14 cellular contexts compared by ENCODE assay signal in genomic region chr3:72625616-72626337, GRCh38.
A peak's percentile ranks its signal among the peaks of the same experiment; 100 is the strongest.
DNase-seq lines count a peak whose midpoint lies in the region; ATAC-seq, FAIRE-seq and TF ChIP-seq lines count a peak whose summit lies in the region.
"Had no signal": no experiment of that assay in that cellular context is flagged by ENCODE, and none has a peak within 500 bp of the region (broad histone marks: within the 10 kb centered on the region; RNA-seq: fewer than 3 reads in every experiment).

No MANE protein-coding gene starts in this region.

- DNase-seq in GM04504 (ENCODE audit: low read depth): peak; percentile 24
- peak; percentile 29 for DNase-seq in LHCN-M2 (ENCODE audit: low read depth)
- no peak for DNase-seq in K562 (ENCODE audit: extremely low read depth in 1 of 4, low spot score in 3 of 4)
- peak; percentile 57 for DNase-seq in mesenchymal stem cell
- DNase-seq in right atrium auricular region (ENCODE audit: low spot score): no peak
- DNase-seq in suprapubic skin (ENCODE audit: low spot score in 2 of 2): no peak
- DNase-seq in pons (ENCODE audit: low spot score): no peak
- DNase-seq: activated T-cell treated with anti-CD3 and anti-CD28 coated beads, Interleukin-2, amount 50 U/mL, for 4 hours; NCI-H2107; nephron progenitor cell; SW 1271 had no signal

- no peak overlapping the region for H4K91ac ChIP-seq in mesenchymal stem cell (ENCODE audit: low read length)

- TF ChIP-seq CTCF in K562 (IDR thresholded peaks at IDR 0.05 in 2 of 3, conservative IDR thresholded peaks at IDR 0.05 in 1 of 3; ENCODE audit: insufficient read depth in 2 of 3, low read depth in 1 of 3, low read length in 3 of 3): no peak
- TF ChIP-seq CTCF in right atrium auricular region (IDR thresholded peaks at IDR 0.05): no peak
- TF ChIP-seq CTCF in suprapubic skin (IDR thresholded peaks at IDR 0.05): no peak

- TF ChIP-seq EP300 in K562 (IDR thresholded peaks at IDR 0.05; ENCODE audit: low read length): no peak
- no peak for TF ChIP-seq EP300 in suprapubic skin (IDR thresholded peaks at IDR 0.05)

- TF ChIP-seq RAD21 in K562 (CRISPR knock-in tag; conservative IDR thresholded peaks at IDR 0.05 in 1 of 2, IDR thresholded peaks at IDR 0.05 in 1 of 2): no peak

- no peak for ATAC-seq in K562
- no peak for ATAC-seq in GM18909 (IDR thresholded peaks at IDR 0.05; ENCODE audit: poor library complexity, unreplicated experiment)

- peak overlapping the region in 1 of 2 experiments; percentile 51 for H3K14ac ChIP-seq in mesenchymal stem cell (ENCODE audit: low read length in 2 of 2)

- POLR2A ChIA-PET in K562 (lab: Yijun Ruan, JAX): no interaction called here

- no peaks in the 10 kb centered on the region for H3K9me1 ChIP-seq in K562 (ENCODE audit: control insufficient read depth, insufficient read depth, low read length)

- H4K20me1 ChIP-seq in K562 (replicated peaks; ENCODE audit: control insufficient read depth, insufficient read depth, low read length): no peaks in the 10 kb centered on the region

- no peaks in the 10 kb centered on the region for H3K79me2 ChIP-seq in K562 (ENCODE audit: control insufficient read depth, insufficient read depth, low read length)

- H3K9me3 ChIP-seq in K562 (replicated peaks; ENCODE audit: control insufficient read depth, insufficient read depth, low read depth, low read length) (no peaks in the 10 kb centered on the region), mesenchymal stem cell (ENCODE audit: control insufficient read depth, low read length) (peaks cover under 1% of the 10 kb centered on the region), right atrium auricular region (no peaks in the 10 kb centered on the region), suprapubic skin (no peaks in the 10 kb centered on the region)

- WGBS in K562 (ENCODE audit: insufficient coverage, low coverage, missing lambda C conversion rate): 58% methylated on average over 14 of the region's 14 CpGs
- WGBS in mesenchymal stem cell: 82% methylated on average over 12 of the region's 14 CpGs
- WGBS in suprapubic skin: 81% methylated on average over 14 of the region's 14 CpGs

- CTCF ChIA-PET in K562 (lab: Yijun Ruan, JAX; ENCODE audit: low intra/inter-chr PET ratio): no interaction called here

- H3K4me1 ChIP-seq in K562 (replicated peaks in 1 of 2; ENCODE audit: control insufficient read depth in 2 of 2, insufficient read depth in 2 of 2, low read length in 2 of 2) (peaks cover 4 to 5% of the 10 kb centered on the region in 2 experiments; a peak in 4 of 5 replicates), mesenchymal stem cell (ENCODE audit: control insufficient read depth, insufficient read depth, low read depth, low read length) (no peaks in the 10 kb centered on the region), right atrium auricular region (no peaks in the 10 kb centered on the region), suprapubic skin (peaks cover 31% of the 10 kb centered on the region)

- H3K27ac ChIP-seq in K562 (ENCODE audit: extremely low read depth, low read depth, low read length) (no peak overlapping the region), mesenchymal stem cell (ENCODE audit: low read length, poor library complexity, severe bottlenecking) (no peak overlapping the region), right atrium auricular region (no peak overlapping the region), suprapubic skin (no peak overlapping the region)
- H3K27ac ChIP-seq: coronary artery had no signal

- no peak overlapping the region for H2BK15ac ChIP-seq in mesenchymal stem cell (ENCODE audit: low read depth, poor library complexity, severe bottlenecking)

- intact Hi-C loops in K562 (cut with micrococcal nuclease): no loop called here

- no peaks in the 10 kb centered on the region for H3K36me3 ChIP-seq in K562 (ENCODE audit: control insufficient read depth, insufficient read depth, low read length)
- no peaks in the 10 kb centered on the region for H3K36me3 ChIP-seq in mesenchymal stem cell (ENCODE audit: control insufficient read depth in 1 of 2, insufficient read depth in 2 of 2, low read depth in 1 of 2, low read length in 2 of 2)
- no peaks in the 10 kb centered on the region for H3K36me3 ChIP-seq in right atrium auricular region
- H3K36me3 ChIP-seq in suprapubic skin: no peaks in the 10 kb centered on the region

- H2AK5ac ChIP-seq in mesenchymal stem cell (ENCODE audit: low read length, severe bottlenecking): no peak overlapping the region

- no peak overlapping the region for H2BK12ac ChIP-seq in mesenchymal stem cell (ENCODE audit: low read length in 2 of 2)

- BruUV-seq in K562 (replicated peaks; lab: Mats Ljungman, UMichigan): no TSS peak

- H3K23ac ChIP-seq in mesenchymal stem cell (ENCODE audit: low read length in 2 of 2): no peak overlapping the region

- no peak overlapping the region for H3K18ac ChIP-seq in mesenchymal stem cell (ENCODE audit: low read depth in 1 of 2, low read length in 2 of 2)

- H2BK5ac ChIP-seq in mesenchymal stem cell (ENCODE audit: low read depth, low read length, poor library complexity, severe bottlenecking): no peak overlapping the region

- FAIRE-seq in K562 (lab: Jason Lieb, UNC): no peak
- FAIRE-seq: G401.6 had no signal

- in situ Hi-C loops in K562 (cut with MboI): no loop called here

- H3K4me3 ChIP-seq in K562: no peak overlapping the region
- no peak overlapping the region for H3K4me3 ChIP-seq in mesenchymal stem cell (ENCODE audit: insufficient read depth in 1 of 2, low read depth in 1 of 2, low read length in 2 of 2)
- H3K4me3 ChIP-seq in right atrium auricular region: no peak overlapping the region
- H3K4me3 ChIP-seq in suprapubic skin: no peak overlapping the region
- H3K4me3 ChIP-seq: coronary artery had no signal

- H2AFZ ChIP-seq in K562 (ENCODE audit: low read depth, low read length) (no peak overlapping the region), mesenchymal stem cell (ENCODE audit: low read depth, low read length) (no peak overlapping the region)

- TF ChIP-seq POLR2A in K562 (conservative IDR thresholded peaks at IDR 0.05) (no peak), suprapubic skin (IDR thresholded peaks at IDR 0.05) (no peak)

- no peaks in the 10 kb centered on the region for H3K79me1 ChIP-seq in mesenchymal stem cell (replicated peaks; ENCODE audit: low read length, poor library complexity, severe bottlenecking)

- no peak overlapping the region for H4K8ac ChIP-seq in mesenchymal stem cell (ENCODE audit: low read length)

- no peak overlapping the region for H3K4me2 ChIP-seq in K562 (ENCODE audit: insufficient read depth, low read length)
- H3K4me2 ChIP-seq in mesenchymal stem cell (ENCODE audit: low read length, poor library complexity, severe bottlenecking): no peak overlapping the region

- no peak overlapping the region for H3K4ac ChIP-seq in mesenchymal stem cell (ENCODE audit: low read depth in 1 of 2, low read length in 2 of 2)

- no peak overlapping the region for H2BK120ac ChIP-seq in mesenchymal stem cell (ENCODE audit: low read depth, low read length)

- H3K9ac ChIP-seq in K562 (ENCODE audit: insufficient read depth in 1 of 2, low read depth in 2 of 2, low read length in 2 of 2) (no peak overlapping the region), mesenchymal stem cell (ENCODE audit: low read length) (no peak overlapping the region)

- H3K27me3 ChIP-seq in K562 (ENCODE audit: control insufficient read depth in 2 of 2, insufficient read depth in 2 of 2, low read length in 2 of 2) (no peaks in the 10 kb centered on the region), mesenchymal stem cell (ENCODE audit: control insufficient read depth in 1 of 2, insufficient read depth in 1 of 2, low read length in 2 of 2) (peaks cover 0 to 5% of the 10 kb centered on the region in 2 experiments), right atrium auricular region (no peaks in the 10 kb centered on the region), suprapubic skin (no peaks in the 10 kb centered on the region)

TF ChIP-seq in K562, 482 proteins besides CTCF, POLR2A, EP300 and RAD21:
- TF ChIP-seq PTRF (tag; IDR thresholded peaks at IDR 0.05) (no peak), GTF2F1 (IDR thresholded peaks at IDR 0.05; ENCODE audit: low read depth, low read length) (no peak), CREM (IDR thresholded peaks at IDR 0.05; ENCODE audit: low read depth) (no peak), TBP (optimal IDR thresholded peaks at IDR 0.05; ENCODE audit: low read depth, low read length) (no peak), CEBPB (tag; IDR thresholded peaks at IDR 0.05) (peak; percentile 53), CEBPG (CRISPR knock-in tag; IDR thresholded peaks at IDR 0.05) (no peak), CEBPG (tag; conservative IDR thresholded peaks at IDR 0.05 in 1 of 2, IDR thresholded peaks at IDR 0.05 in 1 of 2) (0 out of 4 replicates have a peak, but pooled peaks of 1 of the 2 experiments have one; percentile 36)

Comparison
In these comparisons a context has a peak if more than half of its experiments do, and no peak if none do; other contexts are left out.
1. DNase-seq: peak in GM04504 (single experiment), LHCN-M2 (single experiment) and mesenchymal stem cell (single experiment); none in K562 (0 of 4), right atrium auricular region (single experiment), suprapubic skin (0 of 2) and pons (single experiment).